ENCODE assay signal across 30 cellular contexts in genomic region chr3:45871834-45872233, GRCh38. TPM values are rescaled to one million over a fixed set of nuclear protein-coding genes. Genes with fewer than 3 reads are reported as not detected.
DNase-seq lines count a peak whose midpoint lies in the region; ATAC-seq, FAIRE-seq and TF ChIP-seq lines count a peak whose summit lies in the region.
"Had no signal": no experiment of that assay in that cellular context is flagged by ENCODE, and none has a peak within 500 bp of the region (broad histone marks: within the 10 kb centered on the region; RNA-seq: fewer than 3 reads in every experiment).

No MANE protein-coding gene starts in this region.

- H3K56ac ChIP-seq in H1 (replicated peaks; ENCODE audit: insufficient read length, low read depth, low read length) = no peak overlapping the region

- POLR2A ChIA-PET in CD8-positive, alpha-beta T cell (lab: Charles Lee) = interaction anchor here (1.5 to 1.6 kb wide), 2 partner anchors 9 to 30 kb away, joined by 4 read pairs; partner anchors contain the start of gene LZTFL1
- POLR2A ChIA-PET in H1 (lab: Charles Lee; ENCODE audit: partially characterized antibody) = interaction anchor here (0.7 kb wide), 1 partner anchor 373 kb away, joined by 3 read pairs; no protein-coding TSS in a partner anchor

- H3K4me1 Mint-ChIP-seq in CD8-positive, alpha-beta T cell (ENCODE audit: low read depth) = peaks cover 46% of the 10 kb centered on the region
- H3K4me1 Mint-ChIP-seq in stimulated activated effector memory CD8-positive, alpha-beta T cell treated with anti-CD3 and anti-CD28 coated beads, Interleukin-12 subunit alpha, Interleukin-12 subunit beta, amount 100 ng/mL, for 72 hours = peaks cover 41% of the 10 kb centered on the region

- peak overlapping the region; percentile 31 for H3K4me2 ChIP-seq in Loucy (ENCODE audit: low read depth, low read length, poor library complexity, severe bottlenecking)
- H3K4me2 ChIP-seq in H1 (ENCODE audit: insufficient read depth in 1 of 2, low read depth in 2 of 2, low read length in 2 of 2) = no peak overlapping the region

- H2BK12ac ChIP-seq in H1 (ENCODE audit: low read depth, low read length) = no peak overlapping the region

- FAIRE-seq in H1 (lab: Jason Lieb, UNC) (no peak), frontal cortex (lab: Jason Lieb, UNC) (no peak)

- no peak for TF ChIP-seq EP300 in H1 (IDR thresholded peaks at IDR 0.05; ENCODE audit: borderline replicate concordance in 1 of 2, low read depth in 2 of 2, low read length in 2 of 2)

- no peaks in the 10 kb centered on the region for H3K27me3 ChIP-seq in CD8-positive, alpha-beta T cell (ENCODE audit: insufficient read depth, low read length)
- H3K27me3 ChIP-seq in Loucy (ENCODE audit: insufficient read depth, low read length, poor library complexity, severe bottlenecking) (no peaks in the 10 kb centered on the region), H1 (replicated peaks in 1 of 4; ENCODE audit: control insufficient read depth in 3 of 4, extremely low read depth in 1 of 4, insufficient read depth in 3 of 4, low read length in 3 of 4) (0 out of 7 replicates have a peak, but pooled peaks cover 0 to 3% (median 0%) of the 10 kb centered on the region in 4 experiments)

- H3K23me2 ChIP-seq in H1 (ENCODE audit: low read depth, low read length) = no peaks in the 10 kb centered on the region

- TF ChIP-seq RAD21 in H1 (IDR thresholded peaks at IDR 0.05 in 1 of 2, conservative IDR thresholded peaks at IDR 0.05 in 1 of 2; ENCODE audit: low read depth in 2 of 2, low read length in 2 of 2) = no peak

- no peak overlapping the region for H4K91ac ChIP-seq in H1 (replicated peaks; ENCODE audit: insufficient read length, low read length)

- TF ChIP-seq CTCF in CD8-positive, alpha-beta T cell (IDR thresholded peaks at IDR 0.05) = no peak
- no peak for TF ChIP-seq CTCF in Loucy (conservative IDR thresholded peaks at IDR 0.05; ENCODE audit: low read length)
- no peak for TF ChIP-seq CTCF in H1 (IDR thresholded peaks at IDR 0.05; ENCODE audit: control extremely low read depth in 1 of 3, insufficient read depth in 1 of 3, low read depth in 1 of 3, low read length in 3 of 3)

- H2AK5ac ChIP-seq in H1 (ENCODE audit: low read depth, low read length) = no peak overlapping the region

- H3K36me3 Mint-ChIP-seq in CD8-positive, alpha-beta T cell = no peaks in the 10 kb centered on the region
- no peaks in the 10 kb centered on the region for H3K36me3 Mint-ChIP-seq in stimulated activated effector memory CD8-positive, alpha-beta T cell treated with anti-CD3 and anti-CD28 coated beads, Interleukin-12 subunit alpha, Interleukin-12 subunit beta, amount 100 ng/mL, for 72 hours

- H3K79me2 ChIP-seq in Loucy (ENCODE audit: insufficient read depth, low read length) (no peaks in the 10 kb centered on the region), H1 (ENCODE audit: control insufficient read depth in 1 of 2, insufficient read depth in 2 of 2, low read length in 2 of 2) (no peaks in the 10 kb centered on the region)

- no peaks in the 10 kb centered on the region for H4K20me1 ChIP-seq in Loucy (ENCODE audit: insufficient read depth, low read length, poor library complexity, severe bottlenecking)
- H4K20me1 ChIP-seq in H1 (replicated peaks in 1 of 2; ENCODE audit: control insufficient read depth in 1 of 2, insufficient read depth in 2 of 2, low read length in 2 of 2) = no peaks in the 10 kb centered on the region

- ATAC-seq in CD8-positive, alpha-beta T cell = no peak
- ATAC-seq in stimulated activated effector memory CD8-positive, alpha-beta T cell treated with anti-CD3 and anti-CD28 coated beads, Interleukin-12 subunit alpha, Interleukin-12 subunit beta, amount 100 ng/mL, for 72 hours = no peak
- ATAC-seq in left cardiac atrium = no peak
- ATAC-seq: HCT116 had no signal

- no peak overlapping the region for H2BK5ac ChIP-seq in H1 (ENCODE audit: low read depth, low read length)

- H3K36me3 ChIP-seq in CD8-positive, alpha-beta T cell (ENCODE audit: insufficient read depth, low read length) = no peaks in the 10 kb centered on the region
- no peaks in the 10 kb centered on the region for H3K36me3 ChIP-seq in Loucy (ENCODE audit: insufficient read depth, low read length)
- H3K36me3 ChIP-seq in H1 (ENCODE audit: control insufficient read depth in 2 of 4, insufficient read depth in 4 of 4, low read length in 3 of 4) = no peaks in the 10 kb centered on the region

- peak overlapping the region; percentile 28 for H3K27ac Mint-ChIP-seq in CD8-positive, alpha-beta T cell
- no peak overlapping the region for H3K27ac Mint-ChIP-seq in stimulated activated effector memory CD8-positive, alpha-beta T cell treated with anti-CD3 and anti-CD28 coated beads, Interleukin-12 subunit alpha, Interleukin-12 subunit beta, amount 100 ng/mL, for 72 hours
- H3K27ac Mint-ChIP-seq: B cell had no signal

- peaks cover 34% of the 10 kb centered on the region for H3K4me1 ChIP-seq in CD8-positive, alpha-beta T cell (ENCODE audit: insufficient read depth, low read length)
- H3K4me1 ChIP-seq in Loucy (ENCODE audit: insufficient read depth, low read length, poor library complexity, severe bottlenecking) (peaks cover 56% of the 10 kb centered on the region), H1 (replicated peaks in 1 of 4; ENCODE audit: control insufficient read depth in 3 of 4, insufficient read depth in 4 of 4, low read length in 3 of 4) (peaks cover 0 to 4% (median 2%) of the 10 kb centered on the region in 4 experiments; a peak in 2 of 7 replicates)

- peaks cover 4% of the 10 kb centered on the region for H3K9me3 Mint-ChIP-seq in CD8-positive, alpha-beta T cell
- H3K9me3 Mint-ChIP-seq in stimulated activated effector memory CD8-positive, alpha-beta T cell treated with anti-CD3 and anti-CD28 coated beads, Interleukin-12 subunit alpha, Interleukin-12 subunit beta, amount 100 ng/mL, for 72 hours = peaks cover 5% of the 10 kb centered on the region
- H3K9me3 Mint-ChIP-seq: IgD-negative memory B cell had no signal

- no peak overlapping the region for H3K4me3 ChIP-seq in CD8-positive, alpha-beta T cell (ENCODE audit: low read depth, low read length)
- H3K4me3 ChIP-seq in Loucy (ENCODE audit: low read length, poor library complexity, severe bottlenecking) (no peak overlapping the region), H1 (ENCODE audit: extremely low read depth in 1 of 4, insufficient read depth in 2 of 4, low read depth in 3 of 4, low read length in 4 of 4) (no peak overlapping the region)
- H3K4me3 ChIP-seq: GM23248 had no signal

- H3K9me2 ChIP-seq in Loucy (replicated peaks; ENCODE audit: low read depth, low read length) = no peaks in the 10 kb centered on the region

- no peak overlapping the region for H3K23ac ChIP-seq in H1 (ENCODE audit: insufficient read length)

- H3K14ac ChIP-seq in H1 (ENCODE audit: insufficient read length) = no peak overlapping the region

- H2AFZ ChIP-seq in Loucy (ENCODE audit: low read length) = no peak overlapping the region
- H2AFZ ChIP-seq in H1 (ENCODE audit: low read length) = 0 out of 2 replicates have a peak overlapping the region, but pooled peaks have one; percentile 60
- H2AFZ ChIP-seq: GM23248 had no signal

- H2BK20ac ChIP-seq in H1 (ENCODE audit: low read length) = no peak overlapping the region

- no peak for DNase-seq in CD8-positive, alpha-beta T cell
- no peak for DNase-seq in H1 (ENCODE audit: low read depth in 1 of 2, low spot score in 2 of 2)
- no peak for DNase-seq in stimulated activated effector memory CD8-positive, alpha-beta T cell treated with anti-CD3 and anti-CD28 coated beads, Interleukin-12 subunit alpha, Interleukin-12 subunit beta, amount 100 ng/mL, for 72 hours (ENCODE audit: low spot score in 2 of 2)
- no peak for DNase-seq in pons (ENCODE audit: low spot score)
- no peak for DNase-seq in frontal cortex (ENCODE audit: low spot score in 2 of 2)
- DNase-seq in left cardiac atrium = no peak
- DNase-seq: CD8-positive, alpha-beta memory T cell; DMS 273 treated with DMSO at 0.1 percent for 48 hours; DMS79 treated with DMSO at 0.1 percent for 48 hours; GM23248; Kasumi-1; MV-4-11; NCI-H1105; NCI-H1436 treated with DMSO at 0.1 percent for 48 hours; NCI-H2029; NCI-H446; NCI-H524 treated with DMSO at 0.1 percent for 48 hours; NCI-H774; NK-92 treated with Interleukin-12 subunit alpha and Interleukin-12 subunit beta, amount 100 ng/mL, for 24 hours; SHP77 had no signal

- no peak overlapping the region for H3K4me3 Mint-ChIP-seq in CD8-positive, alpha-beta T cell
- H3K4me3 Mint-ChIP-seq in stimulated activated effector memory CD8-positive, alpha-beta T cell treated with anti-CD3 and anti-CD28 coated beads, Interleukin-12 subunit alpha, Interleukin-12 subunit beta, amount 100 ng/mL, for 72 hours = peak overlapping the region; percentile 5
- H3K4me3 Mint-ChIP-seq: B cell had no signal

- H3F3A ChIP-seq in Loucy (ENCODE audit: low read depth) = peaks cover 5% of the 10 kb centered on the region; the same call in 1 of the 2 replicates

- no peak overlapping the region for H3K18ac ChIP-seq in H1 (ENCODE audit: extremely low read depth, low read length)

- 68% methylated on average over 4 of the region's 4 CpGs; no CpG with 5 or more reads in 1 of the 2 experiments for WGBS in H1 (ENCODE audit: extremely low coverage in 1 of 2, insufficient coverage in 1 of 2, insufficient read length in 1 of 2, insufficient replicate concordance in 2 of 2, low coverage in 1 of 2, low lambda C conversion rate in 2 of 2, missing lambda C conversion rate in 1 of 2), 2 experiments

- no peak overlapping the region for H2BK120ac ChIP-seq in H1 (replicated peaks; ENCODE audit: low read depth, low read length)

- no peaks in the 10 kb centered on the region; the same call in 1 of the 2 replicates for H3K79me1 ChIP-seq in H1 (ENCODE audit: low read depth, low read length)

- no peak overlapping the region for H3K9ac ChIP-seq in Loucy (ENCODE audit: low read depth, low read length, poor library complexity, severe bottlenecking)
- no peak overlapping the region; a peak in 1 of 7 replicates for H3K9ac ChIP-seq in H1 (replicated peaks in 1 of 4; ENCODE audit: extremely low read depth in 1 of 4, low read depth in 3 of 4, low read length in 3 of 4)
- H3K9ac ChIP-seq: GM23248 had no signal

- CTCF ChIA-PET in CD8-positive, alpha-beta T cell (lab: Charles Lee) = interaction anchor here (0.6 to 2.0 kb wide), 4 partner anchors 9 to 757 kb away, joined by 3 to 5 read pairs (median 3); no protein-coding TSS in a partner anchor
- CTCF ChIA-PET in H1 (lab: Charles Lee; ENCODE audit: partially characterized antibody) = interaction anchor here (2.1 kb wide), 1 partner anchor 27 kb away, joined by 6 read pairs; no protein-coding TSS in a partner anchor

- intact Hi-C loops in CD8-positive, alpha-beta T cell (cut with DNase I, micrococcal nuclease) = loop anchor here in 1 of 2 experiments (2.0 kb wide), 1 partner anchor 19 kb away; no protein-coding TSS in a partner anchor
- intact Hi-C loops in left cardiac atrium (cut with DNase I) = no loop called here

- H4K8ac ChIP-seq in H1 (ENCODE audit: extremely low read depth, insufficient read depth, low read length) = no peak overlapping the region

- peaks cover 22% of the 10 kb centered on the region for H3K27me3 Mint-ChIP-seq in CD8-positive, alpha-beta T cell (ENCODE audit: low read depth)

- no peak overlapping the region for H3K4ac ChIP-seq in H1 (replicated peaks; ENCODE audit: insufficient read length, low read depth, low read length)

- H3K27ac ChIP-seq in CD8-positive, alpha-beta T cell (ENCODE audit: low read depth, low read length) = no peak overlapping the region
- H3K27ac ChIP-seq in H1 (ENCODE audit: low read depth, low read length) = no peak overlapping the region
- H3K27ac ChIP-seq: 22Rv1, C4-2B, GM23248, HL-60, RWPE1 had no signal

- H2BK15ac ChIP-seq in H1 (ENCODE audit: low read length) = no peak overlapping the region

- no peak for TF ChIP-seq POLR2A in H1 (IDR thresholded peaks at IDR 0.05; ENCODE audit: control extremely low read depth in 1 of 2, low read depth in 2 of 2, low read length in 2 of 2)

- no peak overlapping the region for H4K5ac ChIP-seq in H1 (ENCODE audit: insufficient read length, low read depth, low read length)

- H3K9me3 ChIP-seq in CD8-positive, alpha-beta T cell (ENCODE audit: low read length) = no peaks in the 10 kb centered on the region
- H3K9me3 ChIP-seq in Loucy (ENCODE audit: insufficient read depth, low read depth, low read length) = no peaks in the 10 kb centered on the region
- no peaks in the 10 kb centered on the region for H3K9me3 ChIP-seq in H1 (ENCODE audit: insufficient read depth in 2 of 2, low read depth in 1 of 2, low read length in 1 of 2)

RNA-seq across cellular contexts. Expression of gene CCR9, which starts 14.5 kb away (rescaled TPM):
- total RNA-seq in CD8-positive, alpha-beta T cell = 10 to 100 TPM; 23.4 to 25.0 TPM
- not detected in 2 replicates for total RNA-seq in H1 (2021; fragmentation: NEBNext Ultra II Directional; extraction: Animal tissue kit (Norgen Biotek cat#: 25700))
- not detected in 2 replicates for polyA plus RNA-seq in H1 (2011; rRNA removed)
- polyA plus RNA-seq in H1 (2011; cell fraction: cytosol; rRNA removed) = not detected
- polyA plus RNA-seq in H1 (2011; cell fraction: nucleus; rRNA removed) = not detected
- not detected in 4 replicates for polyA plus RNA-seq in H1 (2012, experiment 1 of 2)
- not detected for polyA plus RNA-seq in H1 (2012, experiment 2 of 2)
- polyA plus RNA-seq in H1 (2013, experiment 1 of 2) = not detected
- polyA plus RNA-seq in H1 (2013, experiment 2 of 2) = not detected
- 0.25 and 0.29 TPM in 2 replicates for polyA minus RNA-seq in H1 (2011; rRNA and poly(A)+ RNA removed)
- not detected for polyA minus RNA-seq in H1 (2011; cell fraction: cytosol; rRNA and poly(A)+ RNA removed)
- not detected for polyA minus RNA-seq in H1 (2011; cell fraction: nucleus; rRNA and poly(A)+ RNA removed)
- total RNA-seq in frontal cortex = 0.41 TPM
- total RNA-seq in left cardiac atrium = not detected
- total RNA-seq: GM23248, MCF 10A, SK-MEL-5 had no signal
- polyA plus RNA-seq: GM23248 had no signal

RNA-seq across cellular contexts. Expression of gene LZTFL1, which starts 29.9 kb away (rescaled TPM):
- 10 to 100 TPM in 1 of 2 experiments, 1 to 10 TPM in 1; 10.0 TPM for total RNA-seq in CD8-positive, alpha-beta T cell
- total RNA-seq in H1 (2021; fragmentation: NEBNext Ultra II Directional; extraction: Animal tissue kit (Norgen Biotek cat#: 25700)) = 11.5 and 11.8 TPM in 2 replicates
- 8.3 and 8.7 TPM in 2 replicates for polyA plus RNA-seq in H1 (2011; rRNA removed)
- 12.9 TPM for polyA plus RNA-seq in H1 (2011; cell fraction: cytosol; rRNA removed)
- polyA plus RNA-seq in H1 (2011; cell fraction: nucleus; rRNA removed) = 7.4 TPM
- 6.1 to 9.3 TPM (median 7.6 TPM) in 4 replicates for polyA plus RNA-seq in H1 (2012, experiment 1 of 2)
- 0.97 TPM for polyA plus RNA-seq in H1 (2012, experiment 2 of 2)
- polyA plus RNA-seq in H1 (2013, experiment 1 of 2) = 11.9 TPM
- polyA plus RNA-seq in H1 (2013, experiment 2 of 2) = 12.4 TPM
- polyA minus RNA-seq in H1 (2011; rRNA and poly(A)+ RNA removed) = 11.7 and 15.8 TPM in 2 replicates
- 10.2 TPM for polyA minus RNA-seq in H1 (2011; cell fraction: cytosol; rRNA and poly(A)+ RNA removed)
- 16.7 TPM for polyA minus RNA-seq in H1 (2011; cell fraction: nucleus; rRNA and poly(A)+ RNA removed)
- total RNA-seq in frontal cortex (24.5 TPM), left cardiac atrium (1 to 10 TPM; 8.6 to 9.1 TPM)

Comparison
In these comparisons a context has a peak if more than half of its experiments do, and no peak if none do; other contexts are left out.
1. RNA of gene CCR9, which starts 14.5 kb away (total RNA-seq): 23.4 to 25.0 TPM in CD8-positive, alpha-beta T cell; 0.41 TPM in frontal cortex (single experiment), not detected in H1 and not detected in left cardiac atrium; every median in the first group is over 10 times any median in the second.